Comparison of ENCODE assay signal across 25 cellular contexts in the genomic region with DNA sequence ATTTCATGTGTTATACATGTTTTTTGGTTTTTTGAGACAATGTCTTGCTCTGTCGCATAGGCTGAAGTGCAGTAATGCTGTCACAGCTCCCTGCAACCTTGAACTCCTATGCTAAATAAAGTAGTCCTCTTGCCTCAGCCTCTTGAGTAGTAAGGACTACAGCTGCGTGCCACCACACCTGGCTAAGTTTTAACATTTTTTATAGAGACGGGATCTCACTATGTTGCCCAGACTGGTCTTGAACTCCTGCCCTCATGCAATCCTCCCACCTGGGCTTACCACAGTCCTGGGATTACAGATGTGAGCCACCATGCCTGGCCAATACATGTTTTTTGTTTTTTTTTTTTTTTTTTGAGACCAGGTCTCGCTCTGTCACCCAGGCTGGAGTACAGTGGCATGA.
"Had no signal": no experiment of that assay in that cellular context is flagged by ENCODE, and none has a peak within 500 bp of the region (broad histone marks: within the 10 kb centered on the region; RNA-seq: fewer than 3 reads in every experiment).

No MANE protein-coding gene starts in this region.

- DNase-seq: activated CD4-positive, alpha-beta T cell treated with anti-CD3 and anti-CD28 coated beads for 36 hours; activated CD4-positive, alpha-beta T cell treated with anti-CD3 and anti-CD28 coated beads, Interleukin-2, amount 50 U/mL, for 4 hours; activated CD8-positive, alpha-beta memory T cell treated with anti-CD3 and anti-CD28 coated beads for 24 hours; activated CD8-positive, alpha-beta memory T cell treated with anti-CD3 and anti-CD28 coated beads, Interleukin-2, amount 50 U/mL, for 48 hours; activated naive CD4-positive, alpha-beta T cell; activated T-cell treated with anti-CD3 and anti-CD28 coated beads, Interleukin-2, amount 50 U/mL, for 4 hours; adrenal gland; brain microvascular endothelial cell; central memory CD4-positive, alpha-beta T cell; dermis blood vessel endothelial cell; effector CD8-positive, alpha-beta T cell; erythroblast; foreskin fibroblast; kidney; lower lobe of right lung; retina; stimulated activated CD4-positive, alpha-beta T cell treated with anti-CD3 and anti-CD28 coated beads, Interleukin-4, amount 100 ng/mL, for 1 hour; stimulated activated naive CD8-positive, alpha-beta T cell treated with anti-CD3 and anti-CD28 coated beads, Interleukin-15, Interleukin-2, amounts not matched to agents 100 U/mL and 50 U/mL, for 24 hours; T-helper 9 cell; tibial artery had no signal

- H3K9me3 Mint-ChIP-seq: activated T-cell treated with anti-CD3 and anti-CD28 coated beads, Interleukin-2, amount 50 U/mL, for 4 hours; activated T-helper 2 cell treated with anti-CD3 and anti-CD28 coated beads, Interferon-gamma antibody, Interleukin-2, Interleukin-4, amounts not matched to agents 10 μg/mL and 5 μg/mL and 100 μg/mL, durations not matched to agents 14 hours and 24 hours and 36 hours; natural killer cell treated with Interleukin-12 subunit alpha and Interleukin-12 subunit beta and Interleukin-15 and Interleukin-18, amount 100 ng/mL, for 72 hours had no signal

- H3K4me3 ChIP-seq: adrenal gland, ascending aorta, lower lobe of right lung, tibial artery had no signal

- H3K4me3 Mint-ChIP-seq: activated CD4-positive, alpha-beta T cell treated with anti-CD3 and anti-CD28 coated beads for 36 hours; activated naive CD8-positive, alpha-beta T cell; activated T-cell treated with anti-CD3 and anti-CD28 coated beads, Interleukin-2, amount 50 U/mL, for 4 hours; natural killer cell treated with Interleukin-12 subunit alpha and Interleukin-12 subunit beta and Interleukin-15 and Interleukin-18, amount 100 ng/mL, for 72 hours had no signal

- H3K27me3 Mint-ChIP-seq: activated CD4-positive, alpha-beta T cell treated with anti-CD3 and anti-CD28 coated beads for 36 hours; activated naive CD8-positive, alpha-beta T cell; natural killer cell treated with Interleukin-12 subunit alpha and Interleukin-12 subunit beta and Interleukin-15 and Interleukin-18, amount 100 ng/mL, for 72 hours; progenitor cell of endocrine pancreas had no signal

- ATAC-seq: activated CD4-positive, alpha-beta T cell treated with anti-CD3 and anti-CD28 coated beads for 36 hours; activated T-cell treated with anti-CD3 and anti-CD28 coated beads, Interleukin-2, amount 50 U/mL, for 4 hours; lower lobe of right lung; natural killer cell treated with Interleukin-12 subunit alpha and Interleukin-12 subunit beta and Interleukin-15 and Interleukin-18, amount 100 ng/mL, for 72 hours; stimulated activated naive CD8-positive, alpha-beta T cell treated with anti-CD3 and anti-CD28 coated beads, Interleukin-15, Interleukin-2, amounts not matched to agents 100 U/mL and 50 U/mL, for 24 hours had no signal

- H3K27ac Mint-ChIP-seq: activated CD4-positive, alpha-beta T cell treated with anti-CD3 and anti-CD28 coated beads for 36 hours; activated naive CD8-positive, alpha-beta T cell; activated T-helper 2 cell treated with anti-CD3 and anti-CD28 coated beads, Interferon-gamma antibody, Interleukin-2, Interleukin-4, amounts not matched to agents 10 μg/mL and 5 μg/mL and 100 μg/mL, durations not matched to agents 14 hours and 24 hours and 36 hours; natural killer cell treated with Interleukin-12 subunit alpha and Interleukin-12 subunit beta and Interleukin-15 and Interleukin-18, amount 100 ng/mL, for 72 hours; progenitor cell of endocrine pancreas had no signal

- H3K27me3 ChIP-seq: adrenal gland, ascending aorta, brain microvascular endothelial cell, tibial artery had no signal

- H3K27ac ChIP-seq: adrenal gland, ascending aorta, brain microvascular endothelial cell, lower lobe of right lung, tibial artery had no signal

- H3K36me3 Mint-ChIP-seq: activated naive CD8-positive, alpha-beta T cell; natural killer cell treated with Interleukin-12 subunit alpha and Interleukin-12 subunit beta and Interleukin-15 and Interleukin-18, amount 100 ng/mL, for 72 hours had no signal

- H3K4me1 ChIP-seq: adrenal gland had no signal

- H3K9me3 ChIP-seq: adrenal gland, ascending aorta, lower lobe of right lung, tibial artery had no signal

- H3K36me3 ChIP-seq: adrenal gland had no signal
